In the genomic region with DNA sequence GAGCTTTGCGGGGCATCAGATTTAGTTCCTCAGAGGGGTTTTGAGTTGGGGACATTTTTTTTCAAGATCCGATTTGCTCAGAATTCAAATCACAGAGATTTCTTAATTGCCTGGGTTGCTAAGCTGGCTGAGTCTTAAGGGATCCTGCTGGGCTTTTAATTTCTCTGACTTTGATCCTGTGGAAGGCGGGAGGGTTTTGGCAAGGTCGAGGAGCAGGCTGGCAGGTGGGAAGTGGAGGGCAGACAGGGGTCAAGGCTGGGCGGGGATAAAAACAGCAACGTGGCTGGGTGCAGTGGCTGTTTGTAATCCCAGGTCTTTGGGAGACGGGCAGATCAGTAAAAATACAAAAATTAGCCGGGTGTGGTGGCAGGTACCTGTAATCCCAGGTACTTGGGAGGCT, we compare ENCODE assay signal across 18 cellular contexts. TPM values are rescaled to one million over a fixed set of nuclear protein-coding genes. Genes with fewer than 3 reads are reported as not detected.
A peak's percentile ranks its signal among the peaks of the same experiment; 100 is the strongest.
DNase-seq lines count a peak whose midpoint lies in the region; ATAC-seq, FAIRE-seq and TF ChIP-seq lines count a peak whose summit lies in the region.
"Had no signal": no experiment of that assay in that cellular context is flagged by ENCODE, and none has a peak within 500 bp of the region (broad histone marks: within the 10 kb centered on the region; RNA-seq: fewer than 3 reads in every experiment).

No MANE protein-coding gene starts in this region.

- TF ChIP-seq POLR2A in HepG2 (IDR thresholded peaks at IDR 0.05; ENCODE audit: insufficient read depth in 1 of 2, low read depth in 2 of 2, low read length in 2 of 2) (no peak), right lobe of liver (IDR thresholded peaks at IDR 0.05) (no peak)

- H3K36me3 ChIP-seq in HepG2 (replicated peaks in 1 of 2; ENCODE audit: control insufficient read depth in 1 of 2, insufficient read depth in 2 of 2, low read length in 2 of 2) (no peaks in the 10 kb centered on the region), right lobe of liver (no peaks in the 10 kb centered on the region), upper lobe of right lung (no peaks in the 10 kb centered on the region)
- H3K36me3 ChIP-seq: Peyer's patch had no signal

- ATAC-seq in HepG2 (no peak), right lobe of liver (no peak), upper lobe of right lung (no peak), GM18867 (IDR thresholded peaks at IDR 0.05; ENCODE audit: unreplicated experiment) (no peak)
- no peak for ATAC-seq in stimulated activated effector memory CD8-positive, alpha-beta T cell treated with anti-CD3 and anti-CD28 coated beads, Interleukin-12 subunit alpha, Interleukin-12 subunit beta, amount 100 ng/mL, for 72 hours

- no peak for TF ChIP-seq RAD21 in HepG2 (CRISPR knock-in tag; IDR thresholded peaks at IDR 0.05)

- H3K27ac Mint-ChIP-seq in stimulated activated effector memory CD8-positive, alpha-beta T cell treated with anti-CD3 and anti-CD28 coated beads, Interleukin-12 subunit alpha, Interleukin-12 subunit beta, amount 100 ng/mL, for 72 hours = no peak overlapping the region

- WGBS in HepG2 (ENCODE audit: low lambda C conversion rate) = 3% methylated on average over 8 of the region's 8 CpGs
- 27% methylated on average over 8 of the region's 8 CpGs for WGBS in right lobe of liver (ENCODE audit: insufficient coverage, low coverage, low lambda C conversion rate, missing lambda C conversion rate)

- no peaks in the 10 kb centered on the region for H3K4me1 Mint-ChIP-seq in stimulated activated effector memory CD8-positive, alpha-beta T cell treated with anti-CD3 and anti-CD28 coated beads, Interleukin-12 subunit alpha, Interleukin-12 subunit beta, amount 100 ng/mL, for 72 hours

- no peaks in the 10 kb centered on the region for H4K20me1 ChIP-seq in HepG2 (ENCODE audit: insufficient read depth, low read length)

- no peaks in the 10 kb centered on the region for H3K36me3 Mint-ChIP-seq in stimulated activated effector memory CD8-positive, alpha-beta T cell treated with anti-CD3 and anti-CD28 coated beads, Interleukin-12 subunit alpha, Interleukin-12 subunit beta, amount 100 ng/mL, for 72 hours

- no peaks in the 10 kb centered on the region for H3K9me3 Mint-ChIP-seq in stimulated activated effector memory CD8-positive, alpha-beta T cell treated with anti-CD3 and anti-CD28 coated beads, Interleukin-12 subunit alpha, Interleukin-12 subunit beta, amount 100 ng/mL, for 72 hours

- H3K4me3 ChIP-seq in HepG2 (replicated peaks in 1 of 3; ENCODE audit: insufficient read depth in 1 of 3, low read depth in 2 of 3, low read length in 3 of 3) (no peak overlapping the region), right lobe of liver (no peak overlapping the region), upper lobe of right lung (no peak overlapping the region)
- H3K4me3 ChIP-seq: GM23248, Peyer's patch had no signal

- H3K79me2 ChIP-seq in HepG2 (ENCODE audit: insufficient read depth, low read length) = no peaks in the 10 kb centered on the region

- H3K27me3 ChIP-seq in HepG2 (ENCODE audit: control insufficient read depth in 1 of 2, insufficient read depth in 2 of 2, low read length in 2 of 2) = peaks cover 0 to 4% of the 10 kb centered on the region in 2 experiments; a peak in 3 of 5 replicates
- no peaks in the 10 kb centered on the region for H3K27me3 ChIP-seq in right lobe of liver
- H3K27me3 ChIP-seq in upper lobe of right lung = no peaks in the 10 kb centered on the region
- H3K27me3 ChIP-seq: Peyer's patch had no signal

- H3K27ac ChIP-seq in HepG2 (ENCODE audit: extremely low read length, insufficient read depth, low read length) (no peak overlapping the region), right lobe of liver (no peak overlapping the region), upper lobe of right lung (no peak overlapping the region)
- H3K27ac ChIP-seq: GM23248, Peyer's patch had no signal

- intact Hi-C loops in HepG2 (cut with micrococcal nuclease; ENCODE audit: unreplicated experiment) (no loop called here), right lobe of liver (cut with DNase I) (no loop called here), upper lobe of right lung (cut with DNase I) (no loop called here)

- CTCF ChIA-PET in HepG2 (lab: Yijun Ruan, JAX; ENCODE audit: low intra/inter-chr PET ratio, low total read pairs) = no interaction called here

- TF ChIP-seq EP300 in HepG2 (IDR thresholded peaks at IDR 0.05; ENCODE audit: low read depth in 2 of 2, low read length in 2 of 2) = no peak
- no peak for TF ChIP-seq EP300 in HepG2 (CRISPR knock-in tag; IDR thresholded peaks at IDR 0.05; ENCODE audit: borderline replicate concordance)

- H3K4me3 Mint-ChIP-seq in stimulated activated effector memory CD8-positive, alpha-beta T cell treated with anti-CD3 and anti-CD28 coated beads, Interleukin-12 subunit alpha, Interleukin-12 subunit beta, amount 100 ng/mL, for 72 hours = no peak overlapping the region

- no peaks in the 10 kb centered on the region for H3K9me3 ChIP-seq in HepG2 (ENCODE audit: low read length)
- no peaks in the 10 kb centered on the region for H3K9me3 ChIP-seq in right lobe of liver
- no peaks in the 10 kb centered on the region for H3K9me3 ChIP-seq in upper lobe of right lung
- H3K9me3 ChIP-seq: Peyer's patch had no signal

- H2AFZ ChIP-seq in HepG2 (ENCODE audit: low read length) = no peak overlapping the region
- H2AFZ ChIP-seq: GM23248 had no signal

- in situ Hi-C loops in HepG2 (cut with HindIII; ENCODE audit: extremely low pct_ligation_motif_present, low pct_unique_long_range_greater_than_20kb) = no loop called here
- in situ Hi-C loops in GM13977 (cut with MboI; ENCODE audit: low pct_unique_long_range_greater_than_20kb, low sequenced_read_pairs, unreplicated experiment) = no loop called here

- POLR2A ChIA-PET in HepG2 (lab: Yijun Ruan, JAX) = no interaction called here

- H3K4me1 ChIP-seq in HepG2 (ENCODE audit: insufficient read depth, low read length) (peaks cover 8% of the 10 kb centered on the region), right lobe of liver (no peaks in the 10 kb centered on the region), upper lobe of right lung (no peaks in the 10 kb centered on the region)

- no peak overlapping the region for H3K4me2 ChIP-seq in HepG2 (ENCODE audit: low read depth, low read length)

- BruUV-seq in HepG2 (replicated peaks; lab: Mats Ljungman, UMichigan) = no TSS peak

- DNase-seq in HepG2 (ENCODE audit: low spot score) = no peak
- DNase-seq in right lobe of liver = no peak
- DNase-seq in NCI-H82 (lab: John Stamatoyannopoulos, UW) = peak; percentile 93
- DNase-seq in iPS-NIHi11 (ENCODE audit: low spot score) = peak; percentile 52
- no peak for DNase-seq in stimulated activated effector memory CD8-positive, alpha-beta T cell treated with anti-CD3 and anti-CD28 coated beads, Interleukin-12 subunit alpha, Interleukin-12 subunit beta, amount 100 ng/mL, for 72 hours (ENCODE audit: low spot score in 2 of 2)
- DNase-seq in upper lobe of right lung = no peak
- DNase-seq in GM13977 (ENCODE audit: low spot score) = no peak
- DNase-seq: DND-41, GF-D8, GM23248, Karpas-422, MM.1S, NCI-H1105 treated with DMSO at 0.1 percent for 48 hours, NCI-H2081 treated with DMSO at 0.1 percent for 48 hours, NCI-H226, SHP77 had no signal

- H3K9ac ChIP-seq in HepG2 (ENCODE audit: insufficient read depth, low read depth, low read length) = no peak overlapping the region
- H3K9ac ChIP-seq: GM23248 had no signal

- FAIRE-seq in HepG2 (lab: Jason Lieb, UNC) = no peak

- no peak for TF ChIP-seq CTCF in HepG2 (CRISPR knock-in tag; IDR thresholded peaks at IDR 0.05)
- no peak for TF ChIP-seq CTCF in right lobe of liver (IDR thresholded peaks at IDR 0.05)
- no peak for TF ChIP-seq CTCF in upper lobe of right lung (IDR thresholded peaks at IDR 0.05)
- no peak for TF ChIP-seq CTCF in GM13977 (IDR thresholded peaks at IDR 0.05; ENCODE audit: extremely low read depth, insufficient read depth, missing control alignments)

TF ChIP-seq in HepG2, 621 proteins besides CTCF, POLR2A, EP300 and RAD21 (continues in another document):
- TF ChIP-seq, protein P1, sequence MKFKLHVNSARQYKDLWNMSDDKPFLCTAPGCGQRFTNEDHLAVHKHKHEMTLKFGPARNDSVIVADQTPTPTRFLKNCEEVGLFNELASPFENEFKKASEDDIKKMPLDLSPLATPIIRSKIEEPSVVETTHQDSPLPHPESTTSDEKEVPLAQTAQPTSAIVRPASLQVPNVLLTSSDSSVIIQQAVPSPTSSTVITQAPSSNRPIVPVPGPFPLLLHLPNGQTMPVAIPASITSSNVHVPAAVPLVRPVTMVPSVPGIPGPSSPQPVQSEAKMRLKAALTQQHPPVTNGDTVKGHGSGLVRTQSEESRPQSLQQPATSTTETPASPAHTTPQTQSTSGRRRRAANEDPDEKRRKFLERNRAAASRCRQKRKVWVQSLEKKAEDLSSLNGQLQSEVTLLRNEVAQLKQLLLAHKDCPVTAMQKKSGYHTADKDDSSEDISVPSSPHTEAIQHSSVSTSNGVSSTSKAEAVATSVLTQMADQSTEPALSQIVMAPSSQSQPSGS (CRISPR knock-in tag; IDR thresholded peaks at IDR 0.05) = no peak

RNA-seq across cellular contexts. Expression of a gene that starts 33.5 kb away (rescaled TPM):
- not detected in 2 replicates for total RNA-seq in HepG2 (2016; rRNA removed; fragmentation: Illumina TruSeq; extraction: Trizol)
- total RNA-seq in HepG2 (2016; cell fraction: cytosol; rRNA removed; fragmentation: Illumina TruSeq; extraction: Trizol; ENCODE audit: low read depth) = not detected in 2 replicates
- not detected in 2 replicates for total RNA-seq in HepG2 (2016; cell fraction: insoluble cytoplasmic fraction; rRNA removed; fragmentation: Illumina TruSeq; extraction: Trizol)
- not detected in 2 replicates for total RNA-seq in HepG2 (2016; cell fraction: membrane; rRNA removed; fragmentation: Illumina TruSeq; extraction: Trizol)
- total RNA-seq in HepG2 (2016; cell fraction: nucleus; rRNA removed; fragmentation: Illumina TruSeq; extraction: Trizol) = not detected in 2 replicates
- not detected in 2 replicates for polyA plus RNA-seq in HepG2 (2011; rRNA removed)
- polyA plus RNA-seq in HepG2 (2011; cell fraction: cytosol; rRNA removed) = not detected in 2 replicates
- polyA plus RNA-seq in HepG2 (2011; cell fraction: nucleus; rRNA removed) = not detected in 2 replicates
- polyA plus RNA-seq in HepG2 (2012) = not detected in 2 replicates
- not detected in 2 replicates for polyA plus RNA-seq in HepG2 (2016; cell fraction: cytosol; fragmentation: Illumina TruSeq; extraction: Trizol; ENCODE audit: low read depth)
- polyA plus RNA-seq in HepG2 (2016; cell fraction: insoluble cytoplasmic fraction; fragmentation: Illumina TruSeq; extraction: Trizol; ENCODE audit: low read depth) = not detected in 2 replicates
- polyA plus RNA-seq in HepG2 (2016; cell fraction: membrane; fragmentation: Illumina TruSeq; extraction: Trizol; ENCODE audit: low read depth) = not detected in 2 replicates
- not detected in 2 replicates for polyA plus RNA-seq in HepG2 (2016; cell fraction: nucleus; fragmentation: Illumina TruSeq; extraction: Trizol; ENCODE audit: insufficient read depth, low read depth)
- 0.16 TPM in 1 of 2 replicates, not detected in the other for polyA minus RNA-seq in HepG2 (2011; rRNA and poly(A)+ RNA removed; ENCODE audit: low replicate concordance)
- not detected in 2 replicates for polyA minus RNA-seq in HepG2 (2011; cell fraction: cytosol; rRNA and poly(A)+ RNA removed)
- polyA minus RNA-seq in HepG2 (2011; cell fraction: nucleus; rRNA and poly(A)+ RNA removed) = not detected in 2 replicates
- total RNA-seq in right lobe of liver = not detected
- total RNA-seq in upper lobe of right lung = not detected
- total RNA-seq: GM23248, Peyer's patch had no signal
- polyA plus RNA-seq: GM23248 had no signal

Comparison
In these comparisons a context has a peak if more than half of its experiments do, and no peak if none do; other contexts are left out.
1. DNase-seq: peak in NCI-H82 (single experiment) and iPS-NIHi11 (single experiment); none in HepG2 (single experiment), right lobe of liver (0 of 3), stimulated activated effector memory CD8-positive, alpha-beta T cell treated with anti-CD3 and anti-CD28 coated beads, Interleukin-12 subunit alpha, Interleukin-12 subunit beta, amount 100 ng/mL, for 72 hours (0 of 2), upper lobe of right lung (single experiment) and GM13977 (single experiment).